In genomic region chr10:48215148-48215982, GRCh38 we compare ENCODE assay signal across 8 cellular contexts. TPM values are rescaled to one million over a fixed set of nuclear protein-coding genes. Genes with fewer than 3 reads are reported as not detected.
DNase-seq lines count a peak whose midpoint lies in the region; ATAC-seq and TF ChIP-seq lines count a peak whose summit lies in the region.

No MANE protein-coding gene starts in this region.

- no TSS peak for BruUV-seq in A673 (replicated peaks; lab: Mats Ljungman, UMichigan)

- intact Hi-C loops in A673 (cut with micrococcal nuclease; ENCODE audit: unreplicated experiment) = loop anchor here (1.0 kb wide), 1 partner anchor 74 kb away; no protein-coding TSS in a partner anchor

- H3K9me3 ChIP-seq in A673 (ENCODE audit: low read depth, low read length, poor library complexity, severe bottlenecking) = no peaks in the 10 kb centered on the region

- peaks cover 5% of the 10 kb centered on the region for H3K4me1 ChIP-seq in A673 (ENCODE audit: insufficient read depth, low read length, poor library complexity, severe bottlenecking)

- H3K36me3 ChIP-seq in A673 (ENCODE audit: insufficient read depth, low read length, poor library complexity, severe bottlenecking) = no peaks in the 10 kb centered on the region

- ATAC-seq in GM21423 (IDR thresholded peaks at IDR 0.05; ENCODE audit: unreplicated experiment) = no peak

- POLR2A ChIA-PET in A673 (lab: Charles Lee; ENCODE audit: low non-redundant PET) = no interaction called here

- H3K27me3 ChIP-seq in A673 (replicated peaks; ENCODE audit: insufficient read depth, low read depth, low read length, poor library complexity) = no peaks in the 10 kb centered on the region

- TF ChIP-seq CTCF in A673 (conservative IDR thresholded peaks at IDR 0.05; ENCODE audit: low read depth, low read length) (peak; percentile 89), GM12864 (IDR thresholded peaks at IDR 0.05; ENCODE audit: low read depth, low read length, missing control alignments) (peak; percentile 82), fibroblast of villous mesenchyme (IDR thresholded peaks at IDR 0.05; ENCODE audit: insufficient read depth, low read depth, low read length) (peak; percentile 84), retinal pigment epithelial cell (conservative IDR thresholded peaks at IDR 0.05; ENCODE audit: low read depth, low read length) (peak; percentile 88)

- DNase-seq in A673 (ENCODE audit: low spot score) = peak; percentile 75
- no peak for DNase-seq in GM12864 (ENCODE audit: low read depth)
- DNase-seq in NCI-H1092 (lab: John Stamatoyannopoulos, UW) = peak; percentile 14
- DNase-seq in activated CD4-positive, alpha-beta T cell treated with anti-CD3 and anti-CD28 coated beads, Interleukin-2, amount 50 U/mL, for 1 hour = peak; percentile 13
- DNase-seq in fibroblast of villous mesenchyme (ENCODE audit: low read depth) = peak; percentile 41
- DNase-seq in retinal pigment epithelial cell (ENCODE audit: low read depth) = no peak
- DNase-seq in DMS79 treated with DMSO at 0.1 percent for 48 hours (lab: John Stamatoyannopoulos, UW) = no peak

- H3K4me3 ChIP-seq in A673 (ENCODE audit: low read depth, low read length, poor library complexity, severe bottlenecking) = no peak overlapping the region
- H3K4me3 ChIP-seq in GM12864 (ENCODE audit: low read depth, low read length) = no peak overlapping the region
- no peak overlapping the region for H3K4me3 ChIP-seq in fibroblast of villous mesenchyme (ENCODE audit: low read depth, low read length)
- no peak overlapping the region for H3K4me3 ChIP-seq in retinal pigment epithelial cell (ENCODE audit: low read length)

- H3K27ac ChIP-seq in A673 (ENCODE audit: low read depth, low read length, poor library complexity, severe bottlenecking) = no peak overlapping the region

- CTCF ChIA-PET in A673 (lab: Charles Lee) = interaction anchor here (1.6 kb wide), 1 partner anchor 75 kb away, joined by 6 read pairs; no protein-coding TSS in a partner anchor

RNA-seq across cellular contexts. Expression of gene FRMPD2, which starts 59.1 kb away (rescaled TPM):
- total RNA-seq in A673 (2021) (not detected in 2 replicates), fibroblast of villous mesenchyme (under 0.01 TPM in 2 replicates)

Comparison
In these comparisons a context has a peak if more than half of its experiments do, and no peak if none do; other contexts are left out.
1. DNase-seq: peak in A673 (single experiment), NCI-H1092 (single experiment), activated CD4-positive, alpha-beta T cell treated with anti-CD3 and anti-CD28 coated beads, Interleukin-2, amount 50 U/mL, for 1 hour (single experiment) and fibroblast of villous mesenchyme (single experiment); none in GM12864 (single experiment), retinal pigment epithelial cell (single experiment) and DMS79 treated with DMSO at 0.1 percent for 48 hours (single experiment).
2. Peak in every context shown above with its lines, with median percentiles within 50 percentile points of each other: CTCF ChIP-seq.